ENCODE assay signal across 13 cellular contexts in genomic region chr2:191319181-191319580, GRCh38.
DNase-seq lines count a peak whose midpoint lies in the region; ATAC-seq, FAIRE-seq and TF ChIP-seq lines count a peak whose summit lies in the region.
"Had no signal": no experiment of that assay in that cellular context is flagged by ENCODE, and none has a peak within 500 bp of the region (broad histone marks: within the 10 kb centered on the region; RNA-seq: fewer than 3 reads in every experiment).

No MANE protein-coding gene starts in this region.

- peak overlapping the region; percentile 93 for H3K27ac ChIP-seq in epithelial cell of prostate
- H3K27ac ChIP-seq in H9 (ENCODE audit: insufficient read length, low read depth, low read length) = no peak overlapping the region
- H3K27ac ChIP-seq: C4-2B, neutrophil had no signal

- ATAC-seq in HG03460 (IDR thresholded peaks at IDR 0.05; ENCODE audit: unreplicated experiment) = no peak
- no peak for ATAC-seq in GM21367 (IDR thresholded peaks at IDR 0.05; ENCODE audit: unreplicated experiment)

- H3K9me3 Mint-ChIP-seq in mesothelial cell of epicardium = peaks cover 6% of the 10 kb centered on the region
- H3K9me3 Mint-ChIP-seq in H9 = peaks cover 2 to 10% of the 10 kb centered on the region in 2 experiments; a peak in 4 of 5 replicates

- H4K91ac ChIP-seq in H9 (ENCODE audit: insufficient read length, low read depth, low read length) = no peak overlapping the region

- H3K4me2 ChIP-seq in H9 (ENCODE audit: insufficient read depth, insufficient read length, low read length) = no peak overlapping the region

- H3K27me3 Mint-ChIP-seq in mesothelial cell of epicardium (ENCODE audit: low read depth) (no peaks in the 10 kb centered on the region), H9 (ENCODE audit: low read depth) (no peaks in the 10 kb centered on the region)

- no peak overlapping the region for H2BK20ac ChIP-seq in H9 (ENCODE audit: low read depth, low read length, poor library complexity, severe bottlenecking)

- no peak for FAIRE-seq in frontal cortex (lab: Jason Lieb, UNC)

- H3K36me3 Mint-ChIP-seq in mesothelial cell of epicardium (peaks cover 9% of the 10 kb centered on the region), H9 (ENCODE audit: insufficient read depth in 1 of 3, low read depth in 3 of 3) (peaks cover 5 to 10% (median 6%) of the 10 kb centered on the region in 3 experiments)

- H3K79me1 ChIP-seq in H9 (ENCODE audit: insufficient read depth, low read depth, low read length, poor library complexity, severe bottlenecking) = peaks cover 6% of the 10 kb centered on the region

- no peak overlapping the region for H2AK5ac ChIP-seq in H9 (ENCODE audit: insufficient read length, low read length)

- TF ChIP-seq CTCF in mesothelial cell of epicardium (IDR thresholded peaks at IDR 0.05; ENCODE audit: unreplicated experiment) = no peak
- no peak for TF ChIP-seq CTCF in H9 (conservative IDR thresholded peaks at IDR 0.05)

- H3K56ac ChIP-seq in H9 (ENCODE audit: insufficient read length, low read depth, low read length) = no peak overlapping the region

- H2BK12ac ChIP-seq in H9 (ENCODE audit: insufficient read length, low read depth, low read length) = no peak overlapping the region

- no peaks in the 10 kb centered on the region for H3K27me3 ChIP-seq in H9 (ENCODE audit: insufficient read depth, low read length)
- H3K27me3 ChIP-seq: neutrophil had no signal

- H3K4me1 ChIP-seq in H9 (ENCODE audit: insufficient read depth, low read length) = peaks cover 9% of the 10 kb centered on the region

- no peak overlapping the region for H2BK15ac ChIP-seq in H9 (ENCODE audit: low read depth, low read length)

- no peak overlapping the region for H3K4me3 Mint-ChIP-seq in mesothelial cell of epicardium
- no peak overlapping the region for H3K4me3 Mint-ChIP-seq in H9

- H3K9ac ChIP-seq in H9 (ENCODE audit: extremely low read depth, insufficient read length, low read length) = no peak overlapping the region

- H2AFZ ChIP-seq in H9 (ENCODE audit: low read length) = no peak overlapping the region

- H4K5ac ChIP-seq in H9 (ENCODE audit: insufficient read length, low read depth, low read length) = no peak overlapping the region

- H3K23ac ChIP-seq in H9 (ENCODE audit: insufficient read length, low read depth, low read length) = no peak overlapping the region

- DNase-seq in AG08395 (ENCODE audit: low spot score) = peak; percentile 38
- DNase-seq in NCI-H460 (ENCODE audit: extremely low read depth, low read depth) = peak; percentile 24
- no peak for DNase-seq in epithelial cell of prostate (ENCODE audit: low read depth, low spot score)
- DNase-seq in mesothelial cell of epicardium (ENCODE audit: low spot score in 2 of 2, unreplicated experiment in 2 of 2) = no peak
- no peak for DNase-seq in frontal cortex (ENCODE audit: low spot score in 2 of 2)
- no peak for DNase-seq in H9
- DNase-seq: activated T-cell treated with anti-CD3 and anti-CD28 coated beads, Interleukin-2, amount 50 U/mL, for 48 hours; NCI-H2081 treated with DMSO at 0.1 percent for 48 hours; RPMI8226 had no signal

- H3K18ac ChIP-seq in H9 (ENCODE audit: insufficient read length, low read depth, low read length) = no peak overlapping the region

- H3K79me2 ChIP-seq in H9 (ENCODE audit: insufficient read depth, low read length) = peaks cover 2% of the 10 kb centered on the region; the same call in 1 of the 2 replicates

- no CpG with 5 or more reads among the region's 2 CpGs for WGBS in H9 (ENCODE audit: extremely low coverage, insufficient read length, low lambda C conversion rate)

- H3K14ac ChIP-seq in H9 (ENCODE audit: insufficient read depth, low read length) = no peak overlapping the region

- H3T11ph ChIP-seq in H9 (ENCODE audit: low read length) = no peak overlapping the region

- H3K9me3 ChIP-seq in H9 (ENCODE audit: control insufficient read depth, low read depth, low read length) = no peaks in the 10 kb centered on the region
- H3K9me3 ChIP-seq: neutrophil had no signal

- H3K4me1 Mint-ChIP-seq in mesothelial cell of epicardium (peaks cover 57% of the 10 kb centered on the region), H9 (peaks cover 52 to 54% of the 10 kb centered on the region in 2 experiments)

- H4K20me1 ChIP-seq in H9 (ENCODE audit: control insufficient read depth, insufficient read depth, insufficient read length) = no peaks in the 10 kb centered on the region

- H2BK120ac ChIP-seq in H9 (ENCODE audit: low read depth, low read length, poor library complexity, severe bottlenecking) = no peak overlapping the region

- H3K23me2 ChIP-seq in H9 (ENCODE audit: insufficient read length, low read depth, low read length, poor library complexity, severe bottlenecking) = no peaks in the 10 kb centered on the region

- H2BK5ac ChIP-seq in H9 (ENCODE audit: insufficient read length, low read length) = no peak overlapping the region

- H3K4ac ChIP-seq in H9 (ENCODE audit: low read depth, low read length) = no peak overlapping the region

- H4K8ac ChIP-seq in H9 (replicated peaks; ENCODE audit: insufficient read length, low read depth, low read length) = no peak overlapping the region

- H3K27ac Mint-ChIP-seq in mesothelial cell of epicardium (peak overlapping the region; percentile 84), H9 (no peak overlapping the region; a peak in 1 of 7 replicates)

Comparison
In these comparisons a context has a peak if more than half of its experiments do, and no peak if none do; other contexts are left out.
1. DNase-seq: peak in AG08395 (single experiment) and NCI-H460 (single experiment); none in epithelial cell of prostate (single experiment), mesothelial cell of epicardium (0 of 2), frontal cortex (0 of 2) and H9 (single experiment).